Comparison of ENCODE assay signal across 14 cellular contexts in the genomic region with DNA sequence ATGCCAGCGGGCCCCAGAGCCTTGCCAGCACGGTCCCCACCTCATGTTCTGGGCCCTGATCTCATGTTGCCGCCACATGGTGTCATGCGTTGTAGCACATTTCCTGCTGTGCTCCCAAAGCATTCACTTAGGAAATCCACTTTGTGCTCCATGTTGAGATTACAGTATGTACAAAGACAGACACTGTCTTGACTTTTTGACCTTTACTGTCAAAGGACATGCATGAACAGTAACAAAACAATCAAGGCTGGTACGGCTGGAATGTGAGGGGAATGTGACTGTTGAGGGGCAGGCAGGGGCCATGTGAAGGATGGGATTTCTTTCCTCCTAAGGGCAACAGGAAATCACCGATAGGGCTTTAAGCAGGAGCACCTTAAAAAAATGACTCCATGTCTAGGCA. TPM values are rescaled to one million over a fixed set of nuclear protein-coding genes. Genes with fewer than 3 reads are reported as not detected.
A peak's percentile ranks its signal among the peaks of the same experiment; 100 is the strongest.
DNase-seq lines count a peak whose midpoint lies in the region; ATAC-seq and TF ChIP-seq lines count a peak whose summit lies in the region.
"Had no signal": no experiment of that assay in that cellular context is flagged by ENCODE, and none has a peak within 500 bp of the region (broad histone marks: within the 10 kb centered on the region; RNA-seq: fewer than 3 reads in every experiment).

No MANE protein-coding gene starts in this region.

- peaks cover 3% of the 10 kb centered on the region for H3K79me1 ChIP-seq in mesenchymal stem cell (replicated peaks; ENCODE audit: low read length, poor library complexity, severe bottlenecking)

- peaks cover 3% of the 10 kb centered on the region; the same call in 1 of the 2 replicates for H3K27me3 ChIP-seq in BLaER1
- peaks cover 15 to 33% of the 10 kb centered on the region in 2 experiments for H3K27me3 ChIP-seq in mesenchymal stem cell (ENCODE audit: control insufficient read depth in 1 of 2, insufficient read depth in 1 of 2, low read length in 2 of 2)

- no peak overlapping the region for H2BK15ac ChIP-seq in mesenchymal stem cell (ENCODE audit: low read depth, poor library complexity, severe bottlenecking)

- H3K9me3 ChIP-seq in BLaER1 (no peaks in the 10 kb centered on the region), HEK293 (ENCODE audit: control insufficient read depth, insufficient read depth, low read depth, low read length) (no peaks in the 10 kb centered on the region), mesenchymal stem cell (ENCODE audit: control insufficient read depth, low read length) (no peaks in the 10 kb centered on the region)

- CTCF ChIA-PET in HEK293 (lab: Yijun Ruan, JAX) = no interaction called here

- H3K14ac ChIP-seq in mesenchymal stem cell (ENCODE audit: low read length in 2 of 2) = peak overlapping the region in 1 of 2 experiments; percentile 75

- intact Hi-C loops in head of caudate nucleus (cut with DNase I) = loop anchor here (5.0 kb wide), 1 partner anchor 73 kb away; no protein-coding TSS in a partner anchor

- DNase-seq in dermis blood vessel endothelial cell (peak; percentile 16), mesenchymal stem cell (no peak), head of caudate nucleus (no peak), NCI-H345 treated with DMSO at 0.1 percent for 48 hours (lab: John Stamatoyannopoulos, UW; ENCODE audit: unreplicated experiment) (no peak)
- no peak for DNase-seq in activated CD4-positive, alpha-beta T cell treated with anti-CD3 and anti-CD28 coated beads, Interleukin-2, amount 50 U/mL, for 48 hours
- DNase-seq: activated naive CD8-positive, alpha-beta T cell treated with anti-CD3 and anti-CD28 coated beads for 36 hours; activated T-cell treated with anti-CD3 and anti-CD28 coated beads, Interleukin-2, amount 50 U/mL, for 24 hours; NCI-H187 treated with DMSO at 0.1 percent for 48 hours; NCI-H510A; PC-3; retina had no signal

- no peak overlapping the region for H2BK120ac ChIP-seq in mesenchymal stem cell (ENCODE audit: low read depth, low read length)

- H3K18ac ChIP-seq in mesenchymal stem cell (ENCODE audit: low read depth in 1 of 2, low read length in 2 of 2) = no peak overlapping the region

- peaks cover 26% of the 10 kb centered on the region for H3K36me3 ChIP-seq in BLaER1
- peaks cover 0 to 15% of the 10 kb centered on the region in 2 experiments; a peak in 1 of 3 replicates for H3K36me3 ChIP-seq in HEK293 (ENCODE audit: control insufficient read depth in 2 of 2, insufficient read depth in 1 of 2, low read length in 2 of 2)
- H3K36me3 ChIP-seq in mesenchymal stem cell (ENCODE audit: control insufficient read depth in 1 of 2, insufficient read depth in 2 of 2, low read depth in 1 of 2, low read length in 2 of 2) = peaks cover 13 to 21% of the 10 kb centered on the region in 2 experiments

- no peak overlapping the region for H3K23ac ChIP-seq in mesenchymal stem cell (ENCODE audit: low read length in 2 of 2)

- H4K20me1 ChIP-seq in BLaER1 = peaks cover 50% of the 10 kb centered on the region

- H4K91ac ChIP-seq in mesenchymal stem cell (ENCODE audit: low read length) = no peak overlapping the region

- H3K4me2 ChIP-seq in BLaER1 (0 out of 2 replicates have a peak overlapping the region, but pooled peaks have one; percentile 13), mesenchymal stem cell (ENCODE audit: low read length, poor library complexity, severe bottlenecking) (no peak overlapping the region)

- H3K9ac ChIP-seq in BLaER1 (no peak overlapping the region), mesenchymal stem cell (ENCODE audit: low read length) (no peak overlapping the region)

- no peak overlapping the region for H2AFZ ChIP-seq in mesenchymal stem cell (ENCODE audit: low read depth, low read length)

- 68% methylated on average over 6 of the region's 6 CpGs for WGBS in mesenchymal stem cell

- no peak overlapping the region for H3K4ac ChIP-seq in mesenchymal stem cell (ENCODE audit: low read depth in 1 of 2, low read length in 2 of 2)

- H3K4me3 ChIP-seq in BLaER1 = no peak overlapping the region
- H3K4me3 ChIP-seq in HEK293 (ENCODE audit: low read depth, low read length) = no peak overlapping the region
- no peak overlapping the region for H3K4me3 ChIP-seq in mesenchymal stem cell (ENCODE audit: insufficient read depth in 1 of 2, low read depth in 1 of 2, low read length in 2 of 2)

- H4K8ac ChIP-seq in mesenchymal stem cell (ENCODE audit: low read length) = peak overlapping the region; percentile 43

- POLR2A ChIA-PET in HEK293 (lab: Yijun Ruan, JAX) = no interaction called here

- no peak overlapping the region for H2AK5ac ChIP-seq in mesenchymal stem cell (ENCODE audit: low read length, severe bottlenecking)

- H3K27ac ChIP-seq in BLaER1 (no peak overlapping the region), HEK293 (ENCODE audit: extremely low read depth, low read depth, low read length) (no peak overlapping the region), mesenchymal stem cell (ENCODE audit: low read length, poor library complexity, severe bottlenecking) (no peak overlapping the region)

- H3K4me1 ChIP-seq in BLaER1 (peaks cover 38% of the 10 kb centered on the region), HEK293 (ENCODE audit: control insufficient read depth, insufficient read depth, low read length) (no peaks in the 10 kb centered on the region), mesenchymal stem cell (ENCODE audit: control insufficient read depth, insufficient read depth, low read depth, low read length) (peaks cover 27% of the 10 kb centered on the region)

- H2BK12ac ChIP-seq in mesenchymal stem cell (ENCODE audit: low read length in 2 of 2) = no peak overlapping the region

- H2BK5ac ChIP-seq in mesenchymal stem cell (ENCODE audit: low read depth, low read length, poor library complexity, severe bottlenecking) = no peak overlapping the region

- no peak for TF ChIP-seq CTCF in HEK293 (tag by site-specific recombination; IDR thresholded peaks at IDR 0.05)

- ATAC-seq in GM21515 (IDR thresholded peaks at IDR 0.05; ENCODE audit: unreplicated experiment) = no peak
- ATAC-seq: PC-3 had no signal

TF ChIP-seq in HEK293, 187 proteins besides CTCF, POLR2A, EP300 and RAD21:
- TF ChIP-seq, protein P1, sequence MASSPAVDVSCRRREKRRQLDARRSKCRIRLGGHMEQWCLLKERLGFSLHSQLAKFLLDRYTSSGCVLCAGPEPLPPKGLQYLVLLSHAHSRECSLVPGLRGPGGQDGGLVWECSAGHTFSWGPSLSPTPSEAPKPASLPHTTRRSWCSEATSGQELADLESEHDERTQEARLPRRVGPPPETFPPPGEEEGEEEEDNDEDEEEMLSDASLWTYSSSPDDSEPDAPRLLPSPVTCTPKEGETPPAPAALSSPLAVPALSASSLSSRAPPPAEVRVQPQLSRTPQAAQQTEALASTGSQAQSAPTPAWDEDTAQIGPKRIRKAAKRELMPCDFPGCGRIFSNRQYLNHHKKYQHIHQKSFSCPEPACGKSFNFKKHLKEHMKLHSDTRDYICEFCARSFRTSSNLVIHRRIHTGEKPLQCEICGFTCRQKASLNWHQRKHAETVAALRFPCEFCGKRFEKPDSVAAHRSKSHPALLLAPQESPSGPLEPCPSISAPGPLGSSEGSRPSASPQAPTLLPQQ (tag by site-specific recombination; IDR thresholded peaks at IDR 0.05) = 0 out of 2 replicates have a peak, but pooled peaks have one; percentile 15
- TF ChIP-seq ZNF791 (tag by site-specific recombination; IDR thresholded peaks at IDR 0.05) = no peak
TF ChIP-seq in HEK293: peak in this region for 1.

RNA-seq across cellular contexts. Expression of a gene that starts 53.3 kb away (rescaled TPM):
- total RNA-seq in dermis blood vessel endothelial cell = 632 and 1,383 TPM in 2 replicates
- polyA plus RNA-seq in mesenchymal stem cell (2013, experiment 1 of 2) = 1,587 TPM
- 1,642 TPM for polyA plus RNA-seq in mesenchymal stem cell (2013, experiment 2 of 2)
